ENCODE assay signal across 8 cellular contexts in the genomic region with DNA sequence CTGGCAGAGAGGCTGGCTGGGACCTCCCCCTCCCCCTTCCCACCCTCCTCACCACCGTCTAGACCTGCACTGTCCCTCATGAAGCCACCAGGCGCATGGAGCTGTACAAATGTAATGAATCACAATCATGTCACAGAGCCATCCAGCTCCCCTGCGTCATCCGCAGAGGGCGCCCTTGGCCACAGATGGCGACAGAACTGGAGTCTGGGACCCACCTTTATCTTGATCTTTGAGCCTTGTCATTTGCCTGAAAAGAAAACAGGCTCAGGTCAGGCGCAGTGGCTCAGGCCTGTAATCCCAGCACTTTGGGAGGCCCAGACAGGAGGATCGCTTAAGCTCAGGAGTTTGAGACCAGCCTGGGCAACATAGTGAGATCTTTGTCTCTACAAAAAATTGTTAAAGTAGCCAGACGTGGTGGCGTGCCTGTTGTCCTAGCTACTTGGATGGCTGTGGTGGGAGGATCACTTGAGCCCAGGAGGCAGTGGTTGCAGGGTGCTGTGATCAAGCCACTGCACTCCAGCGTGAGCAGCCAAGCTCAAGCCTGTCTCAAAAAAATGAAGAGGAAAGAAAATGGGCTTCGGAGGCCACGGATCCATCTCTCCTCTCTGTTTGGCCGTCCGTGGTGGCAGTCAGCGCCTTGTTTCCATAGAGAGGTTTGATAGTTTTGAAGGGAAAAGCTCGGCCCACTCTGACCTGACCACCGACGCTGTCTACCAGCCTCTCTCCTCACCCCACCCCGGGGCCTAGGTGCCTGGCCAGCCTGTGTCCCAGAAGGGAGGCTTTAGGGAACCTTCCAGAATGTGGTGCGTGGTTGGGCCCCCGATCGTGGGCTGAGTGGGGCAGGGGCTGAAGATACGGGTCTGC. TPM values are rescaled to one million over a fixed set of nuclear protein-coding genes. Genes with fewer than 3 reads are reported as not detected.
DNase-seq lines count a peak whose midpoint lies in the region; ATAC-seq and TF ChIP-seq lines count a peak whose summit lies in the region.

No MANE protein-coding gene starts in this region.

- peaks cover 87% of the 10 kb centered on the region for H3K36me3 ChIP-seq in NT2/D1 (ENCODE audit: insufficient read depth, insufficient read length, low read length)
- H3K36me3 ChIP-seq in neural cell (ENCODE audit: insufficient read depth, low read length): no peaks in the 10 kb centered on the region

- H3K9me2 ChIP-seq in neural cell (ENCODE audit: insufficient read depth, low read length): no peaks in the 10 kb centered on the region

- H3K9me3 ChIP-seq in NT2/D1 (ENCODE audit: insufficient read depth, low read length): no peaks in the 10 kb centered on the region
- H3K9me3 ChIP-seq in neural cell (ENCODE audit: low read length): no peaks in the 10 kb centered on the region

- TF ChIP-seq CTCF in astrocyte of the spinal cord (IDR thresholded peaks at IDR 0.05; ENCODE audit: low read depth, low read length) (peak; percentile 40), neural cell (IDR thresholded peaks at IDR 0.05; ENCODE audit: poor library complexity, severe bottlenecking) (peak; percentile 19)

- H4K20me1 ChIP-seq in neural cell (ENCODE audit: insufficient read depth): no peaks in the 10 kb centered on the region

- no peaks in the 10 kb centered on the region for H3K79me2 ChIP-seq in neural cell (replicated peaks; ENCODE audit: insufficient read depth, low read length)

- H3K4me3 ChIP-seq in NT2/D1 (ENCODE audit: insufficient read length, low read depth): no peak overlapping the region
- H3K4me3 ChIP-seq in astrocyte of the spinal cord (ENCODE audit: low read depth, low read length): no peak overlapping the region
- H3K4me3 ChIP-seq in neural cell (ENCODE audit: low read length): no peak overlapping the region

- TF ChIP-seq EP300 in neural cell (conservative IDR thresholded peaks at IDR 0.05; ENCODE audit: poor library complexity, severe bottlenecking): no peak

- no peak overlapping the region for H3K4me2 ChIP-seq in neural cell (ENCODE audit: low read length)

- H3K9ac ChIP-seq in NT2/D1 (ENCODE audit: insufficient read length, low read depth) (peak overlapping the region; percentile 46), neural cell (ENCODE audit: low read length) (no peak overlapping the region)

- in situ Hi-C loops in astrocyte of the spinal cord (cut with HindIII; ENCODE audit: low sequenced_read_pairs): no loop called here

- peaks cover 63% of the 10 kb centered on the region for H3K4me1 ChIP-seq in NT2/D1 (ENCODE audit: insufficient read depth, insufficient read length)

- DNase-seq in NCI-H2227 (lab: John Stamatoyannopoulos, UW; ENCODE audit: unreplicated experiment) (peak; percentile 59), NCI-H2227 treated with DMSO at 0.1 percent for 48 hours (lab: John Stamatoyannopoulos, UW) (no peak), NT2/D1 (ENCODE audit: low read depth, low spot score) (no peak), astrocyte of the spinal cord (ENCODE audit: low read depth, low spot score) (no peak)

- TF ChIP-seq RAD21 in neural cell (conservative IDR thresholded peaks at IDR 0.05): no peak

- H3K27me3 ChIP-seq in NT2/D1 (ENCODE audit: insufficient read depth, insufficient read length): no peaks in the 10 kb centered on the region
- peaks cover 2% of the 10 kb centered on the region for H3K27me3 ChIP-seq in neural cell (ENCODE audit: insufficient read depth, low read depth, low read length)

- no peaks in the 10 kb centered on the region for H3F3A ChIP-seq in neural cell (ENCODE audit: insufficient read depth, low read length, poor library complexity, severe bottlenecking)

- H3K27ac ChIP-seq in neural cell (ENCODE audit: low read length): no peak overlapping the region

- H2AFZ ChIP-seq in neural cell (ENCODE audit: low read depth, low read length): no peak overlapping the region

- ATAC-seq in HG03469 (IDR thresholded peaks at IDR 0.05; ENCODE audit: unreplicated experiment) (peak; percentile 38), GM19035 (IDR thresholded peaks at IDR 0.05; ENCODE audit: unreplicated experiment) (no peak), HG02981 (IDR thresholded peaks at IDR 0.05; ENCODE audit: unreplicated experiment) (no peak)

TF ChIP-seq in neural cell, 6 proteins besides CTCF, POLR2A, EP300 and RAD21:
- TF ChIP-seq, protein P1, sequence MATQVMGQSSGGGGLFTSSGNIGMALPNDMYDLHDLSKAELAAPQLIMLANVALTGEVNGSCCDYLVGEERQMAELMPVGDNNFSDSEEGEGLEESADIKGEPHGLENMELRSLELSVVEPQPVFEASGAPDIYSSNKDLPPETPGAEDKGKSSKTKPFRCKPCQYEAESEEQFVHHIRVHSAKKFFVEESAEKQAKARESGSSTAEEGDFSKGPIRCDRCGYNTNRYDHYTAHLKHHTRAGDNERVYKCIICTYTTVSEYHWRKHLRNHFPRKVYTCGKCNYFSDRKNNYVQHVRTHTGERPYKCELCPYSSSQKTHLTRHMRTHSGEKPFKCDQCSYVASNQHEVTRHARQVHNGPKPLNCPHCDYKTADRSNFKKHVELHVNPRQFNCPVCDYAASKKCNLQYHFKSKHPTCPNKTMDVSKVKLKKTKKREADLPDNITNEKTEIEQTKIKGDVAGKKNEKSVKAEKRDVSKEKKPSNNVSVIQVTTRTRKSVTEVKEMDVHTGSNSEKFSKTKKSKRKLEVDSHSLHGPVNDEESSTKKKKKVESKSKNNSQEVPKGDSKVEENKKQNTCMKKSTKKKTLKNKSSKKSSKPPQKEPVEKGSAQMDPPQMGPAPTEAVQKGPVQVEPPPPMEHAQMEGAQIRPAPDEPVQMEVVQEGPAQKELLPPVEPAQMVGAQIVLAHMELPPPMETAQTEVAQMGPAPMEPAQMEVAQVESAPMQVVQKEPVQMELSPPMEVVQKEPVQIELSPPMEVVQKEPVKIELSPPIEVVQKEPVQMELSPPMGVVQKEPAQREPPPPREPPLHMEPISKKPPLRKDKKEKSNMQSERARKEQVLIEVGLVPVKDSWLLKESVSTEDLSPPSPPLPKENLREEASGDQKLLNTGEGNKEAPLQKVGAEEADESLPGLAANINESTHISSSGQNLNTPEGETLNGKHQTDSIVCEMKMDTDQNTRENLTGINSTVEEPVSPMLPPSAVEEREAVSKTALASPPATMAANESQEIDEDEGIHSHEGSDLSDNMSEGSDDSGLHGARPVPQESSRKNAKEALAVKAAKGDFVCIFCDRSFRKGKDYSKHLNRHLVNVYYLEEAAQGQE (IDR thresholded peaks at IDR 0.05; ENCODE audit: borderline replicate concordance): no peak

RNA-seq across cellular contexts. Expression of gene COL9A3, which starts 6.2 kb away (rescaled TPM):
- 1.0 and 3.1 TPM in 2 replicates for polyA plus RNA-seq in neural cell
- 0.58 TPM in 1 of 2 replicates, not detected in the other for polyA minus RNA-seq in neural cell

RNA-seq across cellular contexts. Expression of gene OGFR, which starts 18.4 kb away (rescaled TPM):
- polyA plus RNA-seq in neural cell: 15.6 and 23.3 TPM in 2 replicates
- 22.3 and 26.5 TPM in 2 replicates for polyA minus RNA-seq in neural cell

RNA-seq across cellular contexts. Expression of gene MRGBP, which starts 26.7 kb away (rescaled TPM):
- polyA plus RNA-seq in neural cell: 20.1 and 24.1 TPM in 2 replicates
- 23.3 and 24.1 TPM in 2 replicates for polyA minus RNA-seq in neural cell

RNA-seq across cellular contexts. Expression of gene TCFL5, which starts 38.6 kb away (rescaled TPM):
- 9.1 and 9.8 TPM in 2 replicates for polyA plus RNA-seq in neural cell
- polyA minus RNA-seq in neural cell: 7.2 and 9.3 TPM in 2 replicates
